In the genomic region with DNA sequence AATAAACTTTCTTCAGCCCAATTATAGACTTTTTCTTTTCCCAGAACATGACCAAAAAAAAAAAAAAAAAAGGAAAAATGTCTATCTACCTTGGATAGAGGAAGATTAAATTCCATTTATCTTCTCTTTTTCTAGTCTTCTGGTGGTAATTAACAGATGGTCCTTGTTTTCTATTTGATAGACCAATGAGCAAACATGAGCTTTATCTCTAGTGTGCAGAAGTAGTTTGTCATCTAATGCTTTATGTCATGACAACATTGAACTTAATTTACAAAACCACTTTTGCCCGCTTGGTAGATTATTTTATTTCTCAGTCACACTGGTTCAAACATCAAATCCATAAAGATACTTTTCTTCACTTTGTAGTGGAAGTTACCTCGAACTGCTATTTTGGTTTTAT, we compare ENCODE assay signal across 2 cellular contexts.
TF ChIP-seq lines count a peak whose summit lies in the region.

No MANE protein-coding gene starts in this region.

TF ChIP-seq in A549, 52 proteins besides CTCF, POLR2A, EP300 and RAD21:
- TF ChIP-seq RCOR1 (IDR thresholded peaks at IDR 0.05; ENCODE audit: low read depth, low read length) (no peak), RNF2 (IDR thresholded peaks at IDR 0.05; ENCODE audit: borderline replicate concordance, low read depth) (no peak), JUNB (IDR thresholded peaks at IDR 0.05) (no peak), RARB (CRISPR knock-in tag; IDR thresholded peaks at IDR 0.05) (no peak), ESRRA (IDR thresholded peaks at IDR 0.05; ENCODE audit: borderline replicate concordance, low read length) (no peak)

TF ChIP-seq in IMR-90, 13 proteins besides CTCF, POLR2A, EP300 and RAD21:
- TF ChIP-seq, protein P1, sequence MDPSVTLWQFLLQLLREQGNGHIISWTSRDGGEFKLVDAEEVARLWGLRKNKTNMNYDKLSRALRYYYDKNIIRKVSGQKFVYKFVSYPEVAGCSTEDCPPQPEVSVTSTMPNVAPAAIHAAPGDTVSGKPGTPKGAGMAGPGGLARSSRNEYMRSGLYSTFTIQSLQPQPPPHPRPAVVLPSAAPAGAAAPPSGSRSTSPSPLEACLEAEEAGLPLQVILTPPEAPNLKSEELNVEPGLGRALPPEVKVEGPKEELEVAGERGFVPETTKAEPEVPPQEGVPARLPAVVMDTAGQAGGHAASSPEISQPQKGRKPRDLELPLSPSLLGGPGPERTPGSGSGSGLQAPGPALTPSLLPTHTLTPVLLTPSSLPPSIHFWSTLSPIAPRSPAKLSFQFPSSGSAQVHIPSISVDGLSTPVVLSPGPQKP (IDR thresholded peaks at IDR 0.05; ENCODE audit: borderline replicate concordance, low read depth, low read length) = no peak
- TF ChIP-seq MAZ (IDR thresholded peaks at IDR 0.05; ENCODE audit: borderline replicate concordance, low read depth, low read length) (no peak), FOS (IDR thresholded peaks at IDR 0.05; ENCODE audit: low read depth, low read length) (no peak), CHD1 (IDR thresholded peaks at IDR 0.05; ENCODE audit: low read depth, low read length) (no peak), RFX5 (IDR thresholded peaks at IDR 0.05; ENCODE audit: low read depth, low read length) (no peak), RCOR1 (IDR thresholded peaks at IDR 0.05; ENCODE audit: insufficient replicate concordance, low read length) (no peak), MXI1 (IDR thresholded peaks at IDR 0.05; ENCODE audit: borderline replicate concordance, low read depth, low read length) (no peak), CEBPB (IDR thresholded peaks at IDR 0.05; ENCODE audit: low read depth, low read length) (no peak), MAFK (IDR thresholded peaks at IDR 0.05; ENCODE audit: low read depth, low read length) (no peak), BHLHE40 (IDR thresholded peaks at IDR 0.05; ENCODE audit: low read depth, low read length) (no peak), SMC3 (IDR thresholded peaks at IDR 0.05; ENCODE audit: low read depth, low read length) (no peak), NFE2L2 (IDR thresholded peaks at IDR 0.05; ENCODE audit: low read depth, low read length) (no peak)
- TF ChIP-seq, protein P2, sequence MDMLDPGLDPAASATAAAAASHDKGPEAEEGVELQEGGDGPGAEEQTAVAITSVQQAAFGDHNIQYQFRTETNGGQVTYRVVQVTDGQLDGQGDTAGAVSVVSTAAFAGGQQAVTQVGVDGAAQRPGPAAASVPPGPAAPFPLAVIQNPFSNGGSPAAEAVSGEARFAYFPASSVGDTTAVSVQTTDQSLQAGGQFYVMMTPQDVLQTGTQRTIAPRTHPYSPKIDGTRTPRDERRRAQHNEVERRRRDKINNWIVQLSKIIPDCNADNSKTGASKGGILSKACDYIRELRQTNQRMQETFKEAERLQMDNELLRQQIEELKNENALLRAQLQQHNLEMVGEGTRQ (IDR thresholded peaks at IDR 0.05; ENCODE audit: low read depth, low read length) = no peak
TF ChIP-seq in IMR-90: peak in this region for 0.
